In the genomic region with DNA sequence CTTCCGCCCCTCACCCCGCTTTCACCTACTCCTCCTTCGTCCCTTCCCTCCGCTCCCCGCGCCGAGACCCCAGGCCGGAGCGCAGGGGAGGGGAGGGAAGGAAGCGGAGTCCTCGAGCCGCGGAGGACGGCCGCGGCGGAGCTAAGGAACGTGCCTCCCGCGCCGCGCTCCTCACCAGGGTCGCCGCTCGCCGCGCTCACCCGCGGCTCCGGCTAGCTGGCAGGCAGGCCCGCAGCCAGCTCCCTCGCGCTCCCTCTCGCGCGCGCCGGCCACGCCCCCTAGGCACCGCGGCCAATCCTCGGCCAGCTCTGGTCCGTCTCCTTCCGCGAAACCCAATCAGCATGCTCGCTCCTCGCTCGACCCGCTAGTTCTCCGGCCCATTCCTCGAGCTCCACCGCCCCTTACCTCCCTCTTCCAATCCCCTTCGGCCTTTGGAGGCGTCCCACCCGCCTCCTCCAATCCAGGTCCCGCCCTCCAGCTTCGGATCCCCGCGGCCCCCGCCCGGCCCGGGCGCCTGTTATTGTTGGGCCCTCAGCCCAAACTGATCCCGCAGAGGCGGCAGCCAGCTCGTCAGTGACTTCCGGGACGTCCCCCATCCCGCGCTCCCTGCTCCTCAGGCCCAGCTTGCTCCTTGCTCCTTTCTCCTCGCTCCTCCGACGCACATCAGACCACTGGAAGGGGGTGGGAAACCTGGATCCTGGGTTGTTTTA, we compare ENCODE assay signal across 8 cellular contexts. TPM values are rescaled to one million over a fixed set of nuclear protein-coding genes. Genes with fewer than 3 reads are reported as not detected.
DNase-seq lines count a peak whose midpoint lies in the region; ATAC-seq, FAIRE-seq and TF ChIP-seq lines count a peak whose summit lies in the region.

Gene DCBLD2 (minus strand): TSS at position 231 of the 710 bp plus-strand sequence. CDS start 369 bp downstream, outside the sequence.

- peak within 1 kb of the TSS; percentile 77 to 81 for H3K4me3 ChIP-seq in kidney (ENCODE audit: low read length in 2 of 2)

- H3K27ac ChIP-seq in cingulate gyrus (ENCODE audit: low read depth, low read length): peak within 1 kb of the TSS; percentile 90
- peak within 1 kb of the TSS; percentile 86 to 91 for H3K27ac ChIP-seq in kidney (ENCODE audit: low read depth in 2 of 2, low read length in 2 of 2)

- intact Hi-C loops in kidney (cut with DNase I): no loop called here

- TF ChIP-seq CTCF in AG09319 (IDR thresholded peaks at IDR 0.05; ENCODE audit: low read depth, low read length) (no peak), kidney (IDR thresholded peaks at IDR 0.05; ENCODE audit: borderline replicate concordance, extremely low read depth, insufficient read depth) (no peak)

- H3K4me1 ChIP-seq in kidney (ENCODE audit: control insufficient read depth in 1 of 2, insufficient read depth in 1 of 2, low read depth in 1 of 2, low read length in 2 of 2): peaks cover 0 to 5% of the 10 kb centered on the region in 2 donors

- no peaks in the 10 kb centered on the region for H3K9me3 ChIP-seq in kidney (ENCODE audit: control insufficient read depth in 1 of 2, low read length in 2 of 2)

- FAIRE-seq in kidney (lab: Jason Lieb, UNC): peak; percentile 85

- ATAC-seq in GM19035 (IDR thresholded peaks at IDR 0.05; ENCODE audit: unreplicated experiment) (peak; percentile 99), HG03342 (IDR thresholded peaks at IDR 0.05; ENCODE audit: unreplicated experiment) (peak; percentile 99)

- no peaks in the 10 kb centered on the region for H3K36me3 ChIP-seq in kidney (ENCODE audit: control insufficient read depth in 1 of 2, insufficient read depth in 2 of 2, low read length in 2 of 2)

- DNase-seq in AG09319 (ENCODE audit: extremely low read depth, low read depth) (peak; percentile 99), NCI-H345 treated with DMSO at 0.1 percent for 48 hours (lab: John Stamatoyannopoulos, UW; ENCODE audit: unreplicated experiment) (peak; percentile 83), kidney (peak; percentile 99)
- peak; percentile 86 to 88 for DNase-seq in activated CD4-positive, alpha-beta T cell treated with anti-CD3 and anti-CD28 coated beads for 4 hours
- peak; percentile 77 to 87 for DNase-seq in stimulated activated CD4-positive, alpha-beta T cell treated with anti-CD3 and anti-CD28 coated beads, Interleukin-15, amount 100 ng/mL, for 1 hour (ENCODE audit: low read depth in 1 of 2, low spot score in 1 of 2)

- peak within 1 kb of the TSS; percentile 37 to 71 for H3K9ac ChIP-seq in kidney (ENCODE audit: low read length in 2 of 2)

RNA-seq across cellular contexts. Expression of gene DCBLD2, which starts in this region (rescaled TPM):
- total RNA-seq in kidney: 39.3 TPM
- 8.0 TPM for polyA plus RNA-seq in kidney (ENCODE audit: insufficient read depth, low read depth, low replicate concordance)

Comparison
In these comparisons a context has a peak if more than half of its experiments do, and no peak if none do; other contexts are left out.
1. Peak in every context shown above with its lines: DNase-seq, ATAC-seq, H3K4me3 ChIP-seq and H3K27ac ChIP-seq.